Comparison of ENCODE assay signal across 8 cellular contexts in genomic region chr19:18000480-18000980, GRCh38. TPM values are rescaled to one million over a fixed set of nuclear protein-coding genes. Genes with fewer than 3 reads are reported as not detected.
DNase-seq lines count a peak whose midpoint lies in the region; ATAC-seq and TF ChIP-seq lines count a peak whose summit lies in the region.

No MANE protein-coding gene starts in this region.

- H3K27me3 Mint-ChIP-seq in endothelial cell (ENCODE audit: unreplicated experiment), result peaks cover 4% of the 10 kb centered on the region

- H4K20me1 ChIP-seq in OCI-LY3 (ENCODE audit: insufficient read depth, low read length), result no peaks in the 10 kb centered on the region

- no peak overlapping the region for H3K27ac Mint-ChIP-seq in endothelial cell (ENCODE audit: unreplicated experiment)

- H3K36me3 Mint-ChIP-seq in endothelial cell (ENCODE audit: low read depth, unreplicated experiment), result peaks cover 4% of the 10 kb centered on the region

- peaks cover 34% of the 10 kb centered on the region for H3K4me1 ChIP-seq in OCI-LY3 (ENCODE audit: low read length)

- H3K9me3 ChIP-seq in OCI-LY3 (ENCODE audit: insufficient read depth, low read length), result no peaks in the 10 kb centered on the region

- peak overlapping the region; percentile 59 for H3K27ac ChIP-seq in OCI-LY3 (ENCODE audit: low read length)

- peak; percentile 8 for ATAC-seq in GM18505 (IDR thresholded peaks at IDR 0.05; ENCODE audit: unreplicated experiment)

- in situ Hi-C loops in KBM-7 (cut with MboI; ENCODE audit: low pct_unique_long_range_greater_than_20kb, low sequenced_read_pairs), result no loop called here

- peaks cover 5% of the 10 kb centered on the region for H3K4me1 Mint-ChIP-seq in endothelial cell (ENCODE audit: unreplicated experiment)

- peaks cover 3% of the 10 kb centered on the region for H3K36me3 ChIP-seq in OCI-LY3 (replicated peaks; ENCODE audit: low read depth, low read length)

- DNase-seq in endothelial cell (ENCODE audit: low spot score), result no peak
- no peak for DNase-seq in retinal pigment epithelial cell (ENCODE audit: low read depth)
- no peak for DNase-seq in KBM-7
- DNase-seq in A172 (ENCODE audit: low spot score), result no peak
- no peak for DNase-seq in NCI-H146 treated with DMSO at 0.1 percent for 48 hours (lab: John Stamatoyannopoulos, UW; ENCODE audit: unreplicated experiment)
- no peak for DNase-seq in cerebellum (ENCODE audit: low spot score)

- peak overlapping the region; percentile 96 for H3K4me2 ChIP-seq in OCI-LY3 (ENCODE audit: low read length)

- H3K4me3 ChIP-seq in OCI-LY3 (ENCODE audit: low read length) (peak overlapping the region; percentile 82), retinal pigment epithelial cell (ENCODE audit: low read length) (peak overlapping the region; percentile 22)

- H3K79me2 ChIP-seq in OCI-LY3 (ENCODE audit: low read length), result peaks cover 22% of the 10 kb centered on the region

- H2AFZ ChIP-seq in OCI-LY3 (ENCODE audit: low read depth, low read length), result no peak overlapping the region; the same call in 1 of the 2 replicates

- TF ChIP-seq POLR2A in GM18505 (IDR thresholded peaks at IDR 0.05; ENCODE audit: borderline replicate concordance, extremely low read depth, insufficient read depth, insufficient read length), result no peak

- no peaks in the 10 kb centered on the region for H3K27me3 ChIP-seq in OCI-LY3 (ENCODE audit: low read depth, low read length)

- TF ChIP-seq CTCF in OCI-LY3 (IDR thresholded peaks at IDR 0.05; ENCODE audit: low read depth, low read length), result no peak
- TF ChIP-seq CTCF in endothelial cell (IDR thresholded peaks at IDR 0.05; ENCODE audit: unreplicated experiment), result no peak
- no peak for TF ChIP-seq CTCF in retinal pigment epithelial cell (conservative IDR thresholded peaks at IDR 0.05; ENCODE audit: low read depth, low read length)

- no peaks in the 10 kb centered on the region for H3K9me3 Mint-ChIP-seq in endothelial cell (ENCODE audit: unreplicated experiment)

- H3K4me3 Mint-ChIP-seq in endothelial cell (ENCODE audit: unreplicated experiment), result peak overlapping the region; percentile 87

- H3K9ac ChIP-seq in OCI-LY3 (ENCODE audit: low read length), result peak overlapping the region; percentile 80

RNA-seq across cellular contexts. Expression of gene ARRDC2, which starts 7.4 kb away (rescaled TPM):
- 2.8 TPM for total RNA-seq in endothelial cell (ENCODE audit: unreplicated experiment)
- total RNA-seq in A172 (2014; rRNA removed; shearing (Covaris generic)), result 7.4 and 12.2 TPM in 2 replicates
- total RNA-seq in cerebellum, result 5.6 TPM

RNA-seq across cellular contexts. Expression of gene KCNN1, which starts 33.6 kb away (rescaled TPM):
- total RNA-seq in endothelial cell (ENCODE audit: unreplicated experiment) (19.3 TPM), cerebellum (10.9 TPM)
- total RNA-seq in A172 (2014; rRNA removed; shearing (Covaris generic)), result 0.14 TPM in 1 of 2 replicates, not detected in the other

Comparison
In these comparisons a context has a peak if more than half of its experiments do, and no peak if none do; other contexts are left out.
1. RNA of gene KCNN1, which starts 33.6 kb away (total RNA-seq): 19.3 TPM in endothelial cell (single experiment) and 10.9 TPM in cerebellum (single experiment); 0.14 TPM in A172; every median in the first group is over 10 times any median in the second.